ENCODE assay signal across 8 cellular contexts in genomic region chr9:112332977-112333638, GRCh38. TPM values are rescaled to one million over a fixed set of nuclear protein-coding genes. Genes with fewer than 3 reads are reported as not detected.
DNase-seq lines count a peak whose midpoint lies in the region; ATAC-seq and TF ChIP-seq lines count a peak whose summit lies in the region.

A gene with protein sequence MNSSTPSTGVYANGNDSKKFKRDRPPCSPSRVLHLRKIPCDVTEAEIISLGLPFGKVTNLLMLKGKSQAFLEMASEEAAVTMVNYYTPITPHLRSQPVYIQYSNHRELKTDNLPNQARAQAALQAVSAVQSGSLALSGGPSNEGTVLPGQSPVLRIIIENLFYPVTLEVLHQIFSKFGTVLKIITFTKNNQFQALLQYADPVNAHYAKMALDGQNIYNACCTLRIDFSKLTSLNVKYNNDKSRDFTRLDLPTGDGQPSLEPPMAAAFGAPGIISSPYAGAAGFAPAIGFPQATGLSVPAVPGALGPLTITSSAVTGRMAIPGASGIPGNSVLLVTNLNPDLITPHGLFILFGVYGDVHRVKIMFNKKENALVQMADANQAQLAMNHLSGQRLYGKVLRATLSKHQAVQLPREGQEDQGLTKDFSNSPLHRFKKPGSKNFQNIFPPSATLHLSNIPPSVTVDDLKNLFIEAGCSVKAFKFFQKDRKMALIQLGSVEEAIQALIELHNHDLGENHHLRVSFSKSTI (minus strand): TSS chr9:112333619. CDS start chr9:112297865, 35,754 bp downstream.

- peak within 1 kb of the TSS; percentile 99 for H3K27ac Mint-ChIP-seq in activated CD8-positive, alpha-beta T cell treated with anti-CD3 and anti-CD28 coated beads, Interleukin-2, amount 10 ng/mL, durations not matched to agents 7 days and 5 days

- no peaks in the 10 kb centered on the region for H3K9me3 ChIP-seq in ectodermal cell (ENCODE audit: control insufficient read depth, low read length)

- ATAC-seq in GM18867 (IDR thresholded peaks at IDR 0.05; ENCODE audit: unreplicated experiment) (peak; percentile 68), HG03097 (IDR thresholded peaks at IDR 0.05; ENCODE audit: low FRiP score, unreplicated experiment) (peak; percentile 48)
- peak; percentile 74 for ATAC-seq in activated CD8-positive, alpha-beta T cell treated with anti-CD3 and anti-CD28 coated beads, Interleukin-2, amount 10 ng/mL, durations not matched to agents 7 days and 5 days

- H3K9me3 Mint-ChIP-seq in activated CD8-positive, alpha-beta T cell treated with anti-CD3 and anti-CD28 coated beads, Interleukin-2, amount 10 ng/mL, durations not matched to agents 7 days and 5 days (ENCODE audit: insufficient read depth), result no peaks in the 10 kb centered on the region

- H3K4me1 Mint-ChIP-seq in activated CD8-positive, alpha-beta T cell treated with anti-CD3 and anti-CD28 coated beads, Interleukin-2, amount 10 ng/mL, durations not matched to agents 7 days and 5 days (ENCODE audit: low read depth), result peaks cover 42% of the 10 kb centered on the region

- H3K27ac ChIP-seq in ectodermal cell (ENCODE audit: insufficient read depth, low read depth, low read length, poor library complexity, severe bottlenecking), result peak within 1 kb of the TSS; percentile 94

- no peaks in the 10 kb centered on the region for H3K27me3 ChIP-seq in ectodermal cell (ENCODE audit: control insufficient read depth, insufficient read depth, low read length, poor library complexity, severe bottlenecking)

- no peaks in the 10 kb centered on the region for H3K4me1 ChIP-seq in ectodermal cell (ENCODE audit: control insufficient read depth, insufficient read depth, low read length)

- DNase-seq in AG04449 (ENCODE audit: low read depth, low spot score) (no peak), NCI-H460 (ENCODE audit: extremely low read depth, low read depth) (peak; percentile 69), medulla oblongata (ENCODE audit: extremely low spot score) (peak; percentile 59)
- DNase-seq in activated CD8-positive, alpha-beta T cell treated with anti-CD3 and anti-CD28 coated beads, Interleukin-2, amount 10 ng/mL, durations not matched to agents 7 days and 5 days, result peak; percentile 87
- DNase-seq in stimulated activated CD8-positive, alpha-beta memory T cell treated with anti-CD3 and anti-CD28 coated beads, Interleukin-12 subunit alpha, Interleukin-12 subunit beta, amount 100 ng/mL, for 24 hours (ENCODE audit: extremely low read depth), result peak; percentile 51

- no peak for TF ChIP-seq CTCF in AG04449 (IDR thresholded peaks at IDR 0.05; ENCODE audit: insufficient read depth, low read length, missing control alignments)

- WGBS in ectodermal cell, 2 experiments, result 0% methylated on average over 90 of the region's 90 CpGs

- CTCF ChIA-PET in AG04449 (lab: Yijun Ruan, JAX), result interaction anchor here (0.7 to 1.6 kb wide), 11 partner anchors 10 to 385 kb away, joined by 3 to 6 read pairs (median 3); no protein-coding TSS in a partner anchor
- CTCF ChIA-PET in activated CD8-positive, alpha-beta T cell treated with anti-CD3 and anti-CD28 coated beads, Interleukin-2, amount 10 ng/mL, durations not matched to agents 7 days and 5 days (lab: Charles Lee), result interaction anchor here (0.7 to 2.5 kb wide), 16 partner anchors 10 to 257 kb away, joined by 3 to 9 read pairs (median 4); partner anchors contain the start of gene HSDL2

- H3K27me3 Mint-ChIP-seq in activated CD8-positive, alpha-beta T cell treated with anti-CD3 and anti-CD28 coated beads, Interleukin-2, amount 10 ng/mL, durations not matched to agents 7 days and 5 days (ENCODE audit: low read depth), result peaks cover 4% of the 10 kb centered on the region

- POLR2A ChIA-PET in AG04449 (lab: Yijun Ruan, JAX), result interaction anchor here (1.0 to 1.4 kb wide), 2 partner anchors 47 to 112 kb away, joined by 3 to 4 read pairs; partner anchors contain the start of gene HSDL2
- POLR2A ChIA-PET in activated CD8-positive, alpha-beta T cell treated with anti-CD3 and anti-CD28 coated beads, Interleukin-2, amount 10 ng/mL, durations not matched to agents 7 days and 5 days (lab: Charles Lee), result interaction anchor here (1.0 to 3.9 kb wide), 17 partner anchors 9 to 419 kb away, joined by 3 to 33 read pairs (median 5); partner anchors contain the start of genes HSDL2 and SUSD1

- H3K4me3 Mint-ChIP-seq in activated CD8-positive, alpha-beta T cell treated with anti-CD3 and anti-CD28 coated beads, Interleukin-2, amount 10 ng/mL, durations not matched to agents 7 days and 5 days, result peak within 1 kb of the TSS; percentile 93

- H3K36me3 ChIP-seq in ectodermal cell (ENCODE audit: control insufficient read depth, insufficient read depth, low read length), result no peaks in the 10 kb centered on the region

- H3K4me3 ChIP-seq in AG04449 (ENCODE audit: low read depth, low read length), result peak within 1 kb of the TSS; percentile 91
- peak within 1 kb of the TSS; percentile 80 for H3K4me3 ChIP-seq in ectodermal cell (ENCODE audit: insufficient read depth, low read depth, low read length)

- H3K36me3 Mint-ChIP-seq in activated CD8-positive, alpha-beta T cell treated with anti-CD3 and anti-CD28 coated beads, Interleukin-2, amount 10 ng/mL, durations not matched to agents 7 days and 5 days (ENCODE audit: low read depth), result peaks cover 18% of the 10 kb centered on the region

RNA-seq across cellular contexts. Expression of the gene that starts here (rescaled TPM):
- total RNA-seq in NCI-H460 (2014; rRNA removed; shearing (Covaris generic)), result 76.3 and 79.9 TPM in 2 replicates
- 17.9 and 34.0 TPM in 2 replicates for polyA plus RNA-seq in NCI-H460 (2014; cell fraction: nucleus; rRNA removed)
- 100 to 1,000 TPM; 156 to 176 TPM for total RNA-seq in activated CD8-positive, alpha-beta T cell treated with anti-CD3 and anti-CD28 coated beads, Interleukin-2, amount 10 ng/mL, durations not matched to agents 7 days and 5 days
- polyA plus RNA-seq in ectodermal cell (2013, experiment 1 of 4), result 38.3 TPM
- polyA plus RNA-seq in ectodermal cell (2013, experiment 2 of 4), result 44.8 TPM
- 38.3 TPM for polyA plus RNA-seq in ectodermal cell (2013, experiment 3 of 4)
- 41.4 TPM for polyA plus RNA-seq in ectodermal cell (2013, experiment 4 of 4)
